In genomic region chr3:17743660-17743995, GRCh38 we compare ENCODE assay signal across 8 cellular contexts. TPM values are rescaled to one million over a fixed set of nuclear protein-coding genes. Genes with fewer than 3 reads are reported as not detected.
DNase-seq lines count a peak whose midpoint lies in the region; ATAC-seq and TF ChIP-seq lines count a peak whose summit lies in the region.

No MANE protein-coding gene starts in this region.

- H3K36me3 ChIP-seq in cardiac muscle cell (no peaks in the 10 kb centered on the region), mesenchymal stem cell (ENCODE audit: control insufficient read depth in 1 of 2, insufficient read depth in 2 of 2, low read depth in 1 of 2, low read length in 2 of 2) (peaks cover 0 to 3% of the 10 kb centered on the region in 2 experiments), transverse colon (no peaks in the 10 kb centered on the region)

- no peak overlapping the region for H2BK5ac ChIP-seq in mesenchymal stem cell (ENCODE audit: low read depth, low read length, poor library complexity, severe bottlenecking)

- TF ChIP-seq EP300 in transverse colon (IDR thresholded peaks at IDR 0.05; ENCODE audit: low read depth), result no peak

- H3K27me3 ChIP-seq in cardiac muscle cell (no peaks in the 10 kb centered on the region), mesenchymal stem cell (ENCODE audit: control insufficient read depth in 1 of 2, insufficient read depth in 1 of 2, low read length in 2 of 2) (no peaks in the 10 kb centered on the region), transverse colon (no peaks in the 10 kb centered on the region)

- TF ChIP-seq POLR2A in transverse colon (IDR thresholded peaks at IDR 0.05), result no peak

- H3K9me3 ChIP-seq in cardiac muscle cell (ENCODE audit: low read depth), result no peaks in the 10 kb centered on the region
- no peaks in the 10 kb centered on the region for H3K9me3 ChIP-seq in mesenchymal stem cell (ENCODE audit: control insufficient read depth, low read length)
- H3K9me3 ChIP-seq in transverse colon, result no peaks in the 10 kb centered on the region

- POLR2A ChIA-PET in activated naive CD8-positive, alpha-beta T cell treated with anti-CD3 and anti-CD28 coated beads, Interleukin-2, amount 10 ng/mL, durations not matched to agents 7 days and 5 days (lab: Charles Lee), result interaction anchor here (1.1 to 2.1 kb wide), 2 partner anchors 10 to 31 kb away, joined by 6 to 41 read pairs; no protein-coding TSS in a partner anchor
- POLR2A ChIA-PET in RWPE1 (lab: Yijun Ruan, JAX; ENCODE audit: low non-redundant PET), result no interaction called here

- H3K14ac ChIP-seq in mesenchymal stem cell (ENCODE audit: low read length in 2 of 2), result no peak overlapping the region

- peaks cover 20% of the 10 kb centered on the region for H3K4me1 ChIP-seq in cardiac muscle cell (ENCODE audit: low read depth)
- H3K4me1 ChIP-seq in mesenchymal stem cell (ENCODE audit: control insufficient read depth, insufficient read depth, low read depth, low read length), result peaks cover 7% of the 10 kb centered on the region
- H3K4me1 ChIP-seq in transverse colon, result peaks cover 21 to 33% (median 27%) of the 10 kb centered on the region in 4 donors

- no peak for ATAC-seq in left ventricle myocardium superior
- no peak for ATAC-seq in activated naive CD8-positive, alpha-beta T cell treated with anti-CD3 and anti-CD28 coated beads, Interleukin-2, amount 10 ng/mL, durations not matched to agents 7 days and 5 days (ENCODE audit: low read depth)

- H3K18ac ChIP-seq in mesenchymal stem cell (ENCODE audit: low read depth in 1 of 2, low read length in 2 of 2), result no peak overlapping the region

- DNase-seq in cardiac muscle cell (ENCODE audit: low read depth in 1 of 2, low spot score in 1 of 2) (no peak), left ventricle myocardium superior (no peak), mesenchymal stem cell (no peak), transverse colon (no peak), MV-4-11 (lab: John Stamatoyannopoulos, UW) (no peak), RWPE1 (ENCODE audit: low spot score) (no peak), NCI-H1105 treated with DMSO at 0.1 percent for 48 hours (lab: John Stamatoyannopoulos, UW) (no peak)
- DNase-seq in activated naive CD8-positive, alpha-beta T cell treated with anti-CD3 and anti-CD28 coated beads, Interleukin-2, amount 10 ng/mL, durations not matched to agents 7 days and 5 days, result no peak

- H3K4me3 ChIP-seq in cardiac muscle cell (peak overlapping the region; percentile 86), mesenchymal stem cell (ENCODE audit: insufficient read depth in 1 of 2, low read depth in 1 of 2, low read length in 2 of 2) (peak overlapping the region in 1 of 2 experiments; percentile 85), transverse colon (peak overlapping the region in 2 of 4 donors; percentile 71 to 87)

- H3K27ac Mint-ChIP-seq in activated naive CD8-positive, alpha-beta T cell treated with anti-CD3 and anti-CD28 coated beads, Interleukin-2, amount 10 ng/mL, durations not matched to agents 7 days and 5 days, result peak overlapping the region; percentile 96

- H3K27me3 Mint-ChIP-seq in activated naive CD8-positive, alpha-beta T cell treated with anti-CD3 and anti-CD28 coated beads, Interleukin-2, amount 10 ng/mL, durations not matched to agents 7 days and 5 days, result no peaks in the 10 kb centered on the region

- CTCF ChIA-PET in RWPE1 (lab: Yijun Ruan, JAX), result no interaction called here

- in situ Hi-C loops in transverse colon (cut with MboI; ENCODE audit: low pct_ligation_motif_present in 1 of 4, low pct_unique_long_range_greater_than_20kb in 1 of 4, low sequenced_read_pairs in 3 of 4), result no loop called here

- H3K23ac ChIP-seq in mesenchymal stem cell (ENCODE audit: low read length in 2 of 2), result no peak overlapping the region

- H4K91ac ChIP-seq in mesenchymal stem cell (ENCODE audit: low read length), result no peak overlapping the region

- H3K79me1 ChIP-seq in mesenchymal stem cell (replicated peaks; ENCODE audit: low read length, poor library complexity, severe bottlenecking), result peaks cover 5% of the 10 kb centered on the region

- no peak overlapping the region for H2AFZ ChIP-seq in mesenchymal stem cell (ENCODE audit: low read depth, low read length)

- no peak overlapping the region for H3K4ac ChIP-seq in mesenchymal stem cell (ENCODE audit: low read depth in 1 of 2, low read length in 2 of 2)

- peaks cover 43% of the 10 kb centered on the region for H3K4me1 Mint-ChIP-seq in activated naive CD8-positive, alpha-beta T cell treated with anti-CD3 and anti-CD28 coated beads, Interleukin-2, amount 10 ng/mL, durations not matched to agents 7 days and 5 days

- intact Hi-C loops in left ventricle myocardium superior (cut with micrococcal nuclease) (no loop called here), transverse colon (cut with DNase I; ENCODE audit: low total_unique reads) (no loop called here)

- no peak overlapping the region for H2BK12ac ChIP-seq in mesenchymal stem cell (ENCODE audit: low read length in 2 of 2)

- peak overlapping the region; percentile 94 for H3K4me3 Mint-ChIP-seq in activated naive CD8-positive, alpha-beta T cell treated with anti-CD3 and anti-CD28 coated beads, Interleukin-2, amount 10 ng/mL, durations not matched to agents 7 days and 5 days

- H3K4me2 ChIP-seq in mesenchymal stem cell (ENCODE audit: low read length, poor library complexity, severe bottlenecking), result no peak overlapping the region

- H3K27ac ChIP-seq in cardiac muscle cell (peak overlapping the region; percentile 99), mesenchymal stem cell (ENCODE audit: low read length, poor library complexity, severe bottlenecking) (no peak overlapping the region), transverse colon (peak overlapping the region; percentile 95 to 100 (median 100)), RWPE1 (no peak overlapping the region)

- H2BK120ac ChIP-seq in mesenchymal stem cell (ENCODE audit: low read depth, low read length), result no peak overlapping the region

- H3K9ac ChIP-seq in mesenchymal stem cell (ENCODE audit: low read length), result peak overlapping the region; percentile 95

- no peaks in the 10 kb centered on the region for H3K9me3 Mint-ChIP-seq in activated naive CD8-positive, alpha-beta T cell treated with anti-CD3 and anti-CD28 coated beads, Interleukin-2, amount 10 ng/mL, durations not matched to agents 7 days and 5 days

- H2BK15ac ChIP-seq in mesenchymal stem cell (ENCODE audit: low read depth, poor library complexity, severe bottlenecking), result no peak overlapping the region

- WGBS in mesenchymal stem cell, result no CpG with 5 or more reads among the region's 1 CpG
- 13 to 23% methylated on average over 1 of the region's 1 CpG for WGBS in transverse colon (ENCODE audit: low coverage in 1 of 2), 2 donors

- no peak overlapping the region for H4K8ac ChIP-seq in mesenchymal stem cell (ENCODE audit: low read length)

- peaks cover 11% of the 10 kb centered on the region for H3K36me3 Mint-ChIP-seq in activated naive CD8-positive, alpha-beta T cell treated with anti-CD3 and anti-CD28 coated beads, Interleukin-2, amount 10 ng/mL, durations not matched to agents 7 days and 5 days

- H2AK5ac ChIP-seq in mesenchymal stem cell (ENCODE audit: low read length, severe bottlenecking), result no peak overlapping the region

- TF ChIP-seq CTCF in cardiac muscle cell (IDR thresholded peaks at IDR 0.05; ENCODE audit: low read depth, low read length) (no peak), transverse colon (IDR thresholded peaks at IDR 0.05) (no peak), RWPE1 (conservative IDR thresholded peaks at IDR 0.05; ENCODE audit: low read depth) (no peak)

RNA-seq across cellular contexts. Expression of gene TBC1D5, which starts 1.2 kb away (rescaled TPM):
- 62.8 and 66.6 TPM in 2 replicates for total RNA-seq in cardiac muscle cell
- polyA plus RNA-seq in cardiac muscle cell, result 34.5 and 46.2 TPM in 2 replicates
- total RNA-seq in left ventricle myocardium superior, result 27.1 TPM
- 10 to 100 TPM; 57.3 to 60.9 TPM for total RNA-seq in activated naive CD8-positive, alpha-beta T cell treated with anti-CD3 and anti-CD28 coated beads, Interleukin-2, amount 10 ng/mL, durations not matched to agents 7 days and 5 days
- 32.4 TPM for polyA plus RNA-seq in mesenchymal stem cell (2013, experiment 1 of 2)
- 29.1 TPM for polyA plus RNA-seq in mesenchymal stem cell (2013, experiment 2 of 2)
- 10 to 100 TPM; 21.3 to 86.4 (median 48.1) TPM for total RNA-seq in transverse colon

Comparison
In these comparisons a context has a peak if more than half of its experiments do, and no peak if none do; other contexts are left out.
1. H3K27ac ChIP-seq: peak in cardiac muscle cell (single experiment) and transverse colon (4 of 4); none in mesenchymal stem cell (single experiment) and RWPE1 (single experiment).